ENCODE assay signal across 27 cellular contexts in the genomic region with DNA sequence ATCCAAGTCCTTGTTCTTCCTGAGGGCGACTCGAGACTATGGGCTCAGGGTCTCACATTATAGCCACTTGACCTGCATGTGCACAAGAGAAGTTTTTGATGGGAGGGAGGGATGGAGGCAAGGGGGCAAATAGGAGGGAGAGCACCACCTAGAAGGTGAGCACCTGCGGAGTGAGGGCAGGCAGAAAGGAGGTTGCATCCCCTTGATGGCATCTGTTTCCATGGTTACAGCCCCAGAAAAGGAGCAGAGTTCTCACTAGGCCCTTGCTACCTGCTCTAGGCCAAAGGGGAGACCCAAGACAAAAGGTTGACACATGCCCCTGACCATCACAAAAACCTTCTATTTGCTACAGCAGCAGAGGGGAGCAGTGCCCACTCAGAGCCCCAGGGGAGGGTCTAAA.
"Had no signal": no experiment of that assay in that cellular context is flagged by ENCODE, and none has a peak within 500 bp of the region (broad histone marks: within the 10 kb centered on the region; RNA-seq: fewer than 3 reads in every experiment).

No MANE protein-coding gene starts in this region.

- H3K4me3 ChIP-seq: ascending aorta, breast epithelium, cardiac muscle cell, colonic mucosa had no signal

- H3K27me3 ChIP-seq: ascending aorta, breast epithelium, cardiac muscle cell, colonic mucosa had no signal

- DNase-seq: activated B cell treated with CpG ODN at 0.5 μM for 24 hours; activated CD4-positive, alpha-beta T cell treated with anti-CD3 and anti-CD28 coated beads for 48 hours; activated CD4-positive, alpha-beta T cell treated with anti-CD3 and anti-CD28 coated beads, Interleukin-2, amount 50 U/mL, for 1 hour; activated CD4-positive, alpha-beta T cell treated with anti-CD3 and anti-CD28 coated beads, Interleukin-2, amount 50 U/mL, for 48 hours; activated CD8-positive, alpha-beta memory T cell treated with anti-CD3 and anti-CD28 coated beads for 24 hours; activated CD8-positive, alpha-beta T cell treated with anti-CD3 and anti-CD28 coated beads for 36 hours; activated effector memory CD4-positive, alpha-beta T cell treated with Interleukin-2 at 50 U/mL for 16 hours; activated naive CD4-positive, alpha-beta T cell treated with anti-CD3 and anti-CD28 coated beads, Interleukin-2, amount 10 ng/mL, durations not matched to agents 7 days and 5 days; activated naive CD8-positive, alpha-beta T cell treated with anti-CD3 and anti-CD28 coated beads, Interleukin-2, amount 10 ng/mL, durations not matched to agents 7 days and 5 days; activated T-cell treated with anti-CD3 and anti-CD28 coated beads, Interleukin-2, amount 50 U/mL, for 4 hours; central memory CD4-positive, alpha-beta T cell; cerebellar nuclear complex; colonic mucosa; effector CD8-positive, alpha-beta T cell; foreskin fibroblast; head of caudate nucleus; T-helper 1 cell; T-helper 17 cell; T1000; WERI-Rb-1 had no signal

- H3K27ac ChIP-seq: ascending aorta, breast epithelium, cardiac muscle cell, colonic mucosa, epithelial cell of prostate, WERI-Rb-1 had no signal

- ATAC-seq: activated CD4-positive, CD25-positive, alpha-beta regulatory T cell treated with anti-CD3 and anti-CD28 coated beads, Interleukin-2, amount 50 U/mL, for 24 hours; activated CD8-positive, alpha-beta T cell treated with anti-CD3 and anti-CD28 coated beads for 36 hours; activated naive CD4-positive, alpha-beta T cell treated with anti-CD3 and anti-CD28 coated beads, Interleukin-2, amount 50 U/mL, for 72 hours; activated T-cell treated with anti-CD3 and anti-CD28 coated beads, Interleukin-2, amount 50 U/mL, for 4 hours; activated T-helper 17 cell treated with anti-CD3 and anti-CD28 coated beads, Interleukin-2, amount 50 U/mL, for 72 hours; T-helper 17 cell had no signal

- H3K4me1 ChIP-seq: ascending aorta, breast epithelium, colonic mucosa had no signal

- H3K9me3 ChIP-seq: ascending aorta, breast epithelium, colonic mucosa had no signal

- H3K36me3 ChIP-seq: ascending aorta, breast epithelium, cardiac muscle cell, colonic mucosa, WERI-Rb-1 had no signal
